Comparison of ENCODE assay signal across 8 cellular contexts in genomic region chr12:53180270-53180930, GRCh38. TPM values are rescaled to one million over a fixed set of nuclear protein-coding genes. Genes with fewer than 3 reads are reported as not detected.
DNase-seq lines count a peak whose midpoint lies in the region; ATAC-seq, FAIRE-seq and TF ChIP-seq lines count a peak whose summit lies in the region.

A gene with protein sequence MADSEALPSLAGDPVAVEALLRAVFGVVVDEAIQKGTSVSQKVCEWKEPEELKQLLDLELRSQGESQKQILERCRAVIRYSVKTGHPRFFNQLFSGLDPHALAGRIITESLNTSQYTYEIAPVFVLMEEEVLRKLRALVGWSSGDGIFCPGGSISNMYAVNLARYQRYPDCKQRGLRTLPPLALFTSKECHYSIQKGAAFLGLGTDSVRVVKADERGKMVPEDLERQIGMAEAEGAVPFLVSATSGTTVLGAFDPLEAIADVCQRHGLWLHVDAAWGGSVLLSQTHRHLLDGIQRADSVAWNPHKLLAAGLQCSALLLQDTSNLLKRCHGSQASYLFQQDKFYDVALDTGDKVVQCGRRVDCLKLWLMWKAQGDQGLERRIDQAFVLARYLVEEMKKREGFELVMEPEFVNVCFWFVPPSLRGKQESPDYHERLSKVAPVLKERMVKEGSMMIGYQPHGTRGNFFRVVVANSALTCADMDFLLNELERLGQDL (minus strand): TSS chr12:53180925. CDS start chr12:53173470, 7,455 bp downstream.
A gene with protein sequence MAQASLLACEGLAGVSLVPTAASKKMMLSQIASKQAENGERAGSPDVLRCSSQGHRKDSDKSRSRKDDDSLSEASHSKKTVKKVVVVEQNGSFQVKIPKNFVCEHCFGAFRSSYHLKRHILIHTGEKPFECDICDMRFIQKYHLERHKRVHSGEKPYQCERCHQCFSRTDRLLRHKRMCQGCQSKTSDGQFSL (plus strand): TSS chr12:53180722. CDS start chr12:53181984, 1,262 bp downstream.

- peaks cover 14 to 32% of the 10 kb centered on the region in 2 donors for H3K36me3 ChIP-seq in kidney (ENCODE audit: control insufficient read depth in 1 of 2, insufficient read depth in 2 of 2, low read length in 2 of 2)

- peaks cover 26 to 29% of the 10 kb centered on the region in 2 donors for H3K4me1 ChIP-seq in kidney (ENCODE audit: control insufficient read depth in 1 of 2, insufficient read depth in 1 of 2, low read depth in 1 of 2, low read length in 2 of 2)

- intact Hi-C loops in kidney (cut with DNase I) = no loop called here

- DNase-seq in AG10803 (ENCODE audit: low read depth) = peak; percentile 97
- DNase-seq in NCI-H460 (ENCODE audit: extremely low read depth, low read depth) = peak; percentile 97
- DNase-seq in activated CD4-positive, CD25-positive, alpha-beta regulatory T cell treated with anti-CD3 and anti-CD28 coated beads, Interleukin-2, amount 50 U/mL, for 72 hours = peak; percentile 96
- DNase-seq in cerebellar cortex (ENCODE audit: low spot score) = peak; percentile 97
- DNase-seq in kidney = peak; percentile 100
- DNase-seq in stimulated activated CD4-positive, alpha-beta T cell treated with anti-CD3 and anti-CD28 coated beads, Interleukin-15, amount 100 ng/mL, for 1 hour (ENCODE audit: low read depth in 1 of 2, low spot score in 1 of 2) = peak; percentile 94 to 95

- H3K9ac ChIP-seq in kidney (ENCODE audit: low read length in 2 of 2) = peak within 1 kb of the TSS; percentile 35 to 91

- no peaks in the 10 kb centered on the region for H3K9me3 ChIP-seq in kidney (ENCODE audit: control insufficient read depth in 1 of 2, low read length in 2 of 2)

- peak; percentile 91 for TF ChIP-seq POLR2A in GM19099 (IDR thresholded peaks at IDR 0.05; ENCODE audit: extremely low read depth, insufficient read length, low read depth)

- H3K27ac ChIP-seq in kidney (ENCODE audit: low read depth in 2 of 2, low read length in 2 of 2) = peak within 1 kb of the TSS; percentile 92 to 94

- H3K4me3 ChIP-seq in AG10803 (ENCODE audit: low read length) (peak within 1 kb of the TSS; percentile 84), kidney (ENCODE audit: low read length in 2 of 2) (peak within 1 kb of the TSS; percentile 71 to 85)

- peak; percentile 71 for ATAC-seq in HG03378 (IDR thresholded peaks at IDR 0.05; ENCODE audit: unreplicated experiment)

- TF ChIP-seq CTCF in AG10803 (conservative IDR thresholded peaks at IDR 0.05; ENCODE audit: low read length) (no peak), kidney (IDR thresholded peaks at IDR 0.05; ENCODE audit: borderline replicate concordance, extremely low read depth, insufficient read depth) (no peak)

- FAIRE-seq in kidney (lab: Jason Lieb, UNC) = no peak

RNA-seq across cellular contexts. Expression of the first gene that starts in this region (rescaled TPM):
- 5.6 and 12.6 TPM in 2 replicates for total RNA-seq in NCI-H460 (2014; rRNA removed; shearing (Covaris generic))
- 37.7 and 94.6 TPM in 2 replicates for polyA plus RNA-seq in NCI-H460 (2014; cell fraction: nucleus; rRNA removed)
- 39.1 TPM for total RNA-seq in kidney
- 24.0 TPM for polyA plus RNA-seq in kidney (ENCODE audit: insufficient read depth, low read depth, low replicate concordance)

RNA-seq across cellular contexts. Expression of the second gene that starts in this region (rescaled TPM):
- total RNA-seq in NCI-H460 (2014; rRNA removed; shearing (Covaris generic)) = 12.3 and 14.9 TPM in 2 replicates
- 14.2 and 15.1 TPM in 2 replicates for polyA plus RNA-seq in NCI-H460 (2014; cell fraction: nucleus; rRNA removed)
- total RNA-seq in kidney = 58.3 TPM
- 11.1 TPM for polyA plus RNA-seq in kidney (ENCODE audit: insufficient read depth, low read depth, low replicate concordance)

Comparison
In these comparisons a context has a peak if more than half of its experiments do, and no peak if none do; other contexts are left out.
1. Peak in every context shown above with its lines: DNase-seq, ATAC-seq, H3K4me3 ChIP-seq and H3K27ac ChIP-seq.